In genomic region chr10:47246409-47247189, GRCh38 we compare ENCODE assay signal across 29 cellular contexts. TPM values are rescaled to one million over a fixed set of nuclear protein-coding genes. Genes with fewer than 3 reads are reported as not detected.
DNase-seq lines count a peak whose midpoint lies in the region; ATAC-seq and TF ChIP-seq lines count a peak whose summit lies in the region.
"Had no signal": no experiment of that assay in that cellular context is flagged by ENCODE, and none has a peak within 500 bp of the region (broad histone marks: within the 10 kb centered on the region; RNA-seq: fewer than 3 reads in every experiment).

No MANE protein-coding gene starts in this region.

- intact Hi-C loops in cardiac septum (cut with DNase I), result no loop called here
- intact Hi-C loops in right cardiac atrium (cut with DNase I), result no loop called here
- intact Hi-C loops in vagina (cut with DNase I), result no loop called here
- intact Hi-C loops in dorsolateral prefrontal cortex (cut with DNase I), result no loop called here

- no peaks in the 10 kb centered on the region for H3K36me3 Mint-ChIP-seq in osteocyte (ENCODE audit: unreplicated experiment)
- H3K36me3 Mint-ChIP-seq: CD4-positive, alpha-beta memory T cell had no signal

- H3K9me3 ChIP-seq in right cardiac atrium (ENCODE audit: control insufficient read depth, low read length) (no peaks in the 10 kb centered on the region), vagina (no peaks in the 10 kb centered on the region)

- TF ChIP-seq POLR2A in vagina (IDR thresholded peaks at IDR 0.05), result no peak

- TF ChIP-seq CTCF in coronary artery (IDR thresholded peaks at IDR 0.05) (no peak), osteocyte (IDR thresholded peaks at IDR 0.05) (no peak), vagina (IDR thresholded peaks at IDR 0.05) (no peak), dorsolateral prefrontal cortex (IDR thresholded peaks at IDR 0.05 in 54 of 56, conservative IDR thresholded peaks at IDR 0.05 in 2 of 56; ENCODE audit: low read depth in 1 of 56, partially characterized antibody in 56 of 56) (no peak), foreskin keratinocyte (conservative IDR thresholded peaks at IDR 0.05) (no peak)

- no peak overlapping the region for H3K4me3 Mint-ChIP-seq in osteocyte (ENCODE audit: unreplicated experiment)

- 84% methylated on average over 7 of the region's 7 CpGs for WGBS in right cardiac atrium

- H3K4me1 ChIP-seq in right cardiac atrium (ENCODE audit: control insufficient read depth, insufficient read depth, low read length) (no peaks in the 10 kb centered on the region), vagina (no peaks in the 10 kb centered on the region), foreskin keratinocyte (no peaks in the 10 kb centered on the region)

- H3K27ac Mint-ChIP-seq in osteocyte (ENCODE audit: unreplicated experiment), result no peak overlapping the region

- no peak overlapping the region for H3K27ac ChIP-seq in right cardiac atrium (ENCODE audit: low read length)
- H3K27ac ChIP-seq in coronary artery, result no peak overlapping the region
- H3K27ac ChIP-seq in vagina, result no peak overlapping the region
- H3K27ac ChIP-seq in dorsolateral prefrontal cortex, result no peak overlapping the region
- no peak overlapping the region for H3K27ac ChIP-seq in foreskin keratinocyte
- H3K27ac ChIP-seq: RWPE1 had no signal

- H3K27me3 ChIP-seq in right cardiac atrium (ENCODE audit: control insufficient read depth, insufficient read depth) (no peaks in the 10 kb centered on the region), vagina (no peaks in the 10 kb centered on the region), dorsolateral prefrontal cortex (peaks cover 0 to 6% (median 0%) of the 10 kb centered on the region in 45 donors), foreskin keratinocyte (peaks cover 20% of the 10 kb centered on the region)

- peaks cover 18% of the 10 kb centered on the region for H3K27me3 Mint-ChIP-seq in osteocyte (ENCODE audit: unreplicated experiment)
- H3K27me3 Mint-ChIP-seq: CD4-positive, alpha-beta memory T cell had no signal

- no peak for ATAC-seq in right cardiac atrium
- no peak for ATAC-seq in foreskin keratinocyte
- ATAC-seq: GM12878, HepG2, Panc1 had no signal

- H3K36me3 ChIP-seq in vagina, result no peaks in the 10 kb centered on the region

- no peaks in the 10 kb centered on the region for H3K4me1 Mint-ChIP-seq in osteocyte (ENCODE audit: unreplicated experiment)

- DNase-seq in cardiac septum (ENCODE audit: low spot score) (peak; percentile 31), right cardiac atrium (no peak), coronary artery (ENCODE audit: low spot score) (peak; percentile 53), osteocyte (ENCODE audit: extremely low spot score, unreplicated experiment) (peak; percentile 80), vagina (ENCODE audit: extremely low spot score in 2 of 2) (peak; percentile 79 to 94), dorsolateral prefrontal cortex (no peak), foreskin keratinocyte (no peak)
- DNase-seq: C1 segment of cervical spinal cord; CD4-positive, alpha-beta memory T cell; COR-L47; GDM1; Kasumi-1; NCI-H1092 treated with DMSO at 0.1 percent for 48 hours; NCI-H1436; NCI-H187; NCI-H2081 treated with DMSO at 0.1 percent for 48 hours; NCI-H2171; NCI-H226; NCI-H510A; NCI-H69; SHP77 had no signal

- H3K4me3 ChIP-seq in right cardiac atrium (ENCODE audit: low read length) (no peak overlapping the region), coronary artery (no peak overlapping the region), vagina (no peak overlapping the region), dorsolateral prefrontal cortex (no peak overlapping the region)
- H3K4me3 ChIP-seq: GM12878 had no signal

- no peaks in the 10 kb centered on the region for H3K9me3 Mint-ChIP-seq in osteocyte (ENCODE audit: unreplicated experiment)
- H3K9me3 Mint-ChIP-seq: CD4-positive, alpha-beta memory T cell had no signal

RNA-seq across cellular contexts. Expression of gene GDF10, which starts 53.4 kb away (rescaled TPM):
- total RNA-seq in cardiac septum (1.7 TPM), right cardiac atrium (1 to 10 TPM; 1.8 to 4.3 (median 2.7) TPM), osteocyte (not detected in 2 replicates), vagina (1.7 TPM), dorsolateral prefrontal cortex (10 to 100 TPM in 28 of 120 experiments, 1 to 10 TPM in 92; 3.4 to 13.9 (median 8.0) TPM), foreskin keratinocyte (not detected in 2 replicates)
- polyA plus RNA-seq in right cardiac atrium (2.2 TPM), foreskin keratinocyte (not detected in 2 replicates)
- total RNA-seq: GM12878, H4, HepG2, HT-29, M059J, OCI-LY7 had no signal
- polyA plus RNA-seq: GM12878 had no signal

Comparison
In these comparisons a context has a peak if more than half of its experiments do, and no peak if none do; other contexts are left out.
1. DNase-seq: peak in cardiac septum (single experiment), coronary artery (single experiment), osteocyte (single experiment) and vagina (2 of 2); none in right cardiac atrium (0 of 3), dorsolateral prefrontal cortex (0 of 10) and foreskin keratinocyte (0 of 2).